In genomic region chr4:26583538-26583864, GRCh38 we compare ENCODE assay signal across 9 cellular contexts. TPM values are rescaled to one million over a fixed set of nuclear protein-coding genes. Genes with fewer than 3 reads are reported as not detected.
A peak's percentile ranks its signal among the peaks of the same experiment; 100 is the strongest.
DNase-seq lines count a peak whose midpoint lies in the region; ATAC-seq, FAIRE-seq and TF ChIP-seq lines count a peak whose summit lies in the region.
"Had no signal": no experiment of that assay in that cellular context is flagged by ENCODE, and none has a peak within 500 bp of the region (broad histone marks: within the 10 kb centered on the region; RNA-seq: fewer than 3 reads in every experiment).

No MANE protein-coding gene starts in this region.

- no peak for TF ChIP-seq POLR2A in GM12891 (IDR thresholded peaks at IDR 0.05; ENCODE audit: low read depth, low read length)

- H3K9me3 Mint-ChIP-seq in GM23338 = no peaks in the 10 kb centered on the region

- H3K4me1 Mint-ChIP-seq in GM23338 = peaks cover 9% of the 10 kb centered on the region

- H3K4me3 ChIP-seq in GM23338 = peak overlapping the region; percentile 87
- H3K4me3 ChIP-seq in Loucy (ENCODE audit: low read length, poor library complexity, severe bottlenecking) = peak overlapping the region; percentile 86
- peak overlapping the region; percentile 73 to 94 for H3K4me3 ChIP-seq in ascending aorta

- H3K9me2 ChIP-seq in GM23338 (ENCODE audit: insufficient read depth) (no peaks in the 10 kb centered on the region), Loucy (replicated peaks; ENCODE audit: low read depth, low read length) (no peaks in the 10 kb centered on the region)

- TF ChIP-seq CTCF in GM23338 (conservative IDR thresholded peaks at IDR 0.05; ENCODE audit: low read depth in 2 of 2) (no peak), Loucy (conservative IDR thresholded peaks at IDR 0.05; ENCODE audit: low read length) (no peak), ascending aorta (IDR thresholded peaks at IDR 0.05) (no peak)

- peak; percentile 65 for ATAC-seq in GM23338

- no peaks in the 10 kb centered on the region for H3K9me3 ChIP-seq in Loucy (ENCODE audit: insufficient read depth, low read depth, low read length)
- H3K9me3 ChIP-seq in ascending aorta = no peaks in the 10 kb centered on the region

- peak overlapping the region; percentile 73 for H3K9ac ChIP-seq in Loucy (ENCODE audit: low read depth, low read length, poor library complexity, severe bottlenecking)

- no peaks in the 10 kb centered on the region for H3K79me2 ChIP-seq in GM23338 (replicated peaks; ENCODE audit: insufficient read depth)
- H3K79me2 ChIP-seq in Loucy (ENCODE audit: insufficient read depth, low read length) = peaks cover 8% of the 10 kb centered on the region; the same call in 1 of the 2 replicates

- H4K20me1 ChIP-seq in GM23338 (replicated peaks; ENCODE audit: insufficient read depth) (no peaks in the 10 kb centered on the region), Loucy (ENCODE audit: insufficient read depth, low read length, poor library complexity, severe bottlenecking) (no peaks in the 10 kb centered on the region)

- H3K4me2 ChIP-seq in GM23338 (peak overlapping the region; percentile 76), Loucy (ENCODE audit: low read depth, low read length, poor library complexity, severe bottlenecking) (peak overlapping the region; percentile 87)

- peaks cover 6% of the 10 kb centered on the region for H3K4me1 ChIP-seq in GM23338 (ENCODE audit: insufficient read depth)
- peaks cover 18% of the 10 kb centered on the region for H3K4me1 ChIP-seq in Loucy (ENCODE audit: insufficient read depth, low read length, poor library complexity, severe bottlenecking)
- peaks cover 0 to 2% of the 10 kb centered on the region in 2 donors for H3K4me1 ChIP-seq in ascending aorta

- no peaks in the 10 kb centered on the region for H3K27me3 Mint-ChIP-seq in GM23338 (ENCODE audit: insufficient read depth, low read depth, poor library complexity)

- intact Hi-C loops in ascending aorta (cut with DNase I) = loop anchor here (5.0 to 10.0 kb wide), 2 partner anchors 274 to 669 kb away; partner anchors contain the start of gene SMIM20

- no peak overlapping the region for H3K27ac Mint-ChIP-seq in GM23338

- H3K27me3 ChIP-seq in GM23338 (ENCODE audit: insufficient read depth) (no peaks in the 10 kb centered on the region), Loucy (ENCODE audit: insufficient read depth, low read length, poor library complexity, severe bottlenecking) (no peaks in the 10 kb centered on the region), ascending aorta (no peaks in the 10 kb centered on the region)

- H3K27ac ChIP-seq in GM23338 (ENCODE audit: low read depth) (peak overlapping the region; percentile 67), ascending aorta (peak overlapping the region; percentile 28 to 60)

- H3K4me3 Mint-ChIP-seq in GM23338 = peak overlapping the region; percentile 94

- H3K36me3 ChIP-seq in GM23338 (ENCODE audit: insufficient read depth) (no peaks in the 10 kb centered on the region), Loucy (ENCODE audit: insufficient read depth, low read length) (no peaks in the 10 kb centered on the region), ascending aorta (no peaks in the 10 kb centered on the region)

- H2AFZ ChIP-seq in GM23338 = peak overlapping the region; percentile 86
- H2AFZ ChIP-seq in Loucy (ENCODE audit: low read length) = peak overlapping the region; percentile 100

- H3F3A ChIP-seq in GM23338 (replicated peaks; ENCODE audit: low read depth) (no peaks in the 10 kb centered on the region), Loucy (ENCODE audit: low read depth) (no peaks in the 10 kb centered on the region)

- no peaks in the 10 kb centered on the region for H3K36me3 Mint-ChIP-seq in GM23338 (ENCODE audit: low read depth)

- no peak for FAIRE-seq in GM12891 (lab: Jason Lieb, UNC)
- FAIRE-seq: endometrium had no signal

- DNase-seq in NCI-H1105 treated with DMSO at 0.1 percent for 48 hours (lab: John Stamatoyannopoulos, UW) = peak; percentile 71
- no peak for DNase-seq in NCI-H1105 (lab: John Stamatoyannopoulos, UW)
- no peak for DNase-seq in GM23338 (ENCODE audit: low spot score)
- DNase-seq in ascending aorta (ENCODE audit: low spot score in 2 of 2) = no peak
- DNase-seq in kidney tubule cell (ENCODE audit: low spot score) = peak; percentile 79
- DNase-seq in superior temporal gyrus (ENCODE audit: extremely low spot score) = peak; percentile 71
- DNase-seq in GM12891 (ENCODE audit: insufficient read length, low spot score) = no peak

TF ChIP-seq in GM23338, 12 proteins besides CTCF, POLR2A, EP300 and RAD21:
- TF ChIP-seq EZH2phosphoT487 (IDR thresholded peaks at IDR 0.05; ENCODE audit: unreplicated experiment) = no peak

TF ChIP-seq in GM12891, 5 proteins besides CTCF, POLR2A, EP300 and RAD21:
- TF ChIP-seq POLR2AphosphoS5 (IDR thresholded peaks at IDR 0.05; ENCODE audit: low read depth, low read length) = no peak
TF ChIP-seq in GM12891: peak in this region for 0.

RNA-seq across cellular contexts. Expression of gene TBC1D19, which starts 0.4 kb away (rescaled TPM):
- 4.0 and 4.3 TPM in 2 replicates for total RNA-seq in GM23338 (2014; rRNA removed; shearing (Covaris generic))
- polyA plus RNA-seq in GM23338 (2016; fragmentation: Nextera tagmentation; extraction: Ambion mirVana) = 1.1 and 1.9 TPM in 2 replicates
- total RNA-seq in ascending aorta = 18.1 TPM
- polyA plus RNA-seq in GM12891 (2012; ENCODE audit: low read depth, missing spikeins) = 1.4 TPM

Comparison
In these comparisons a context has a peak if more than half of its experiments do, and no peak if none do; other contexts are left out.
1. DNase-seq: peak in NCI-H1105 treated with DMSO at 0.1 percent for 48 hours (single experiment), kidney tubule cell (single experiment) and superior temporal gyrus (single experiment); none in NCI-H1105 (single experiment), GM23338 (single experiment), ascending aorta (0 of 2) and GM12891 (single experiment).
2. Peak in every context shown above with its lines, with median percentiles within 50 percentile points of each other: H3K4me3 ChIP-seq.